ENCODE assay signal across 1 cellular context in the genomic region with DNA sequence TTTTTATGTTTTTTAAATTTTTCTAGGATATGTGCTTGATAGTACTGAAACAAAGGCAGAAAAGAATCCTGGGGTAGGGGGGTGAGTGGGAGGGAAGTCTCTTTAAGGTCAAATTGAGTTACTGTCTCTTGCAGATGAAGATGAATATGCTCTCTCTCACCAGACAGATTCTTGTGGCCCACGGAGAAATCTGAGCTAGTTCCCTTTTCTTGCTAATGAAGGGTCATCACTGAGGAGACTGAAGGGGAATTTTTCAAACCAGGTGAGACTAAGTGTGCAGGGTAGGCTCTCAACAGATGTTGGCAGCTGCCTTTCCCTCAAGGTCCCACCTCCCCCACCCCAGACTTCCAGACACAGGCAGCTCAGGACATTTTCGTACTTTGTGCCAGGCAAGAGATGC.
TF ChIP-seq lines count a peak whose summit lies in the region.

No MANE protein-coding gene starts in this region.

TF ChIP-seq in GM12878, 131 proteins besides CTCF, POLR2A, EP300 and RAD21 (continued from another document and continues in another):
- TF ChIP-seq, protein P1, sequence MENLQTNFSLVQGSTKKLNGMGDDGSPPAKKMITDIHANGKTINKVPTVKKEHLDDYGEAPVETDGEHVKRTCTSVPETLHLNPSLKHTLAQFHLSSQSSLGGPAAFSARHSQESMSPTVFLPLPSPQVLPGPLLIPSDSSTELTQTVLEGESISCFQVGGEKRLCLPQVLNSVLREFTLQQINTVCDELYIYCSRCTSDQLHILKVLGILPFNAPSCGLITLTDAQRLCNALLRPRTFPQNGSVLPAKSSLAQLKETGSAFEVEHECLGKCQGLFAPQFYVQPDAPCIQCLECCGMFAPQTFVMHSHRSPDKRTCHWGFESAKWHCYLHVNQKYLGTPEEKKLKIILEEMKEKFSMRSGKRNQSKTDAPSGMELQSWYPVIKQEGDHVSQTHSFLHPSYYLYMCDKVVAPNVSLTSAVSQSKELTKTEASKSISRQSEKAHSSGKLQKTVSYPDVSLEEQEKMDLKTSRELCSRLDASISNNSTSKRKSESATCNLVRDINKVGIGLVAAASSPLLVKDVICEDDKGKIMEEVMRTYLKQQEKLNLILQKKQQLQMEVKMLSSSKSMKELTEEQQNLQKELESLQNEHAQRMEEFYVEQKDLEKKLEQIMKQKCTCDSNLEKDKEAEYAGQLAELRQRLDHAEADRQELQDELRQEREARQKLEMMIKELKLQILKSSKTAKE (IDR thresholded peaks at IDR 0.05; ENCODE audit: low read depth, poor library complexity, severe bottlenecking), result peak; percentile 73
- TF ChIP-seq ETV6 (conservative IDR thresholded peaks at IDR 0.05 in 1 of 2, IDR thresholded peaks at IDR 0.05 in 1 of 2; ENCODE audit: borderline replicate concordance in 1 of 2, low read depth in 1 of 2) (no peak), YBX1 (IDR thresholded peaks at IDR 0.05) (no peak), TCF12 (IDR thresholded peaks at IDR 0.05; ENCODE audit: low read depth, low read length) (peak; percentile 98), ZNF24 (IDR thresholded peaks at IDR 0.05) (no peak), GABPA (IDR thresholded peaks at IDR 0.05; ENCODE audit: low read depth) (no peak), CEBPB (IDR thresholded peaks at IDR 0.05; ENCODE audit: borderline replicate concordance in 1 of 2, low read depth in 2 of 2, low read length in 2 of 2) (no peak), BRCA1 (IDR thresholded peaks at IDR 0.05; ENCODE audit: low read depth, low read length) (no peak), HCFC1 (IDR thresholded peaks at IDR 0.05; ENCODE audit: low read length) (no peak), NFXL1 (IDR thresholded peaks at IDR 0.05; ENCODE audit: borderline replicate concordance) (no peak), TAF1 (IDR thresholded peaks at IDR 0.05; ENCODE audit: borderline replicate concordance, low read depth, low read length) (no peak), HDAC6 (IDR thresholded peaks at IDR 0.05; ENCODE audit: unreplicated experiment) (no peak), HDGF (IDR thresholded peaks at IDR 0.05) (no peak), ZNF217 (IDR thresholded peaks at IDR 0.05) (no peak), NFYA (IDR thresholded peaks at IDR 0.05; ENCODE audit: borderline replicate concordance, low read depth, low read length) (no peak), TCF3 (IDR thresholded peaks at IDR 0.05; ENCODE audit: borderline replicate concordance, insufficient read depth, low read depth, low read length) (peak; percentile 95), JUND (IDR thresholded peaks at IDR 0.05; ENCODE audit: low read depth, low read length) (no peak), WRNIP1 (IDR thresholded peaks at IDR 0.05; ENCODE audit: borderline replicate concordance, low read depth, low read length) (no peak), TCF7 (IDR thresholded peaks at IDR 0.05; ENCODE audit: borderline replicate concordance) (no peak), SMC3 (IDR thresholded peaks at IDR 0.05; ENCODE audit: borderline replicate concordance, low read length) (no peak; the same call in 1 of the 2 replicates), FOS (IDR thresholded peaks at IDR 0.05; ENCODE audit: borderline replicate concordance, extremely low read depth, insufficient read length) (no peak), ZZZ3 (IDR thresholded peaks at IDR 0.05; ENCODE audit: control insufficient read depth, insufficient read length, low read depth) (no peak), RELA (IDR thresholded peaks at IDR 0.05; ENCODE audit: borderline replicate concordance, partially characterized antibody) (peak; percentile 65), CHD2 (IDR thresholded peaks at IDR 0.05; ENCODE audit: borderline replicate concordance, low read depth, low read length) (peak; percentile 30; the same call in 1 of the 2 replicates), CREM (IDR thresholded peaks at IDR 0.05; ENCODE audit: low read depth) (0 out of 2 replicates have a peak, but pooled peaks have one; percentile 33), RAD51 (IDR thresholded peaks at IDR 0.05) (no peak; the same call in 1 of the 2 replicates), FOXK2 (IDR thresholded peaks at IDR 0.05) (no peak), LARP7 (IDR thresholded peaks at IDR 0.05) (no peak), CBX3 (IDR thresholded peaks at IDR 0.05; ENCODE audit: borderline replicate concordance, low read depth) (no peak), MEF2A (IDR thresholded peaks at IDR 0.05; ENCODE audit: insufficient read depth, low read depth, low read length) (no peak), RB1 (IDR thresholded peaks at IDR 0.05; ENCODE audit: borderline replicate concordance) (no peak), BCL11A (IDR thresholded peaks at IDR 0.05; ENCODE audit: low read depth, low read length) (peak; percentile 87)
- TF ChIP-seq, protein P2, sequence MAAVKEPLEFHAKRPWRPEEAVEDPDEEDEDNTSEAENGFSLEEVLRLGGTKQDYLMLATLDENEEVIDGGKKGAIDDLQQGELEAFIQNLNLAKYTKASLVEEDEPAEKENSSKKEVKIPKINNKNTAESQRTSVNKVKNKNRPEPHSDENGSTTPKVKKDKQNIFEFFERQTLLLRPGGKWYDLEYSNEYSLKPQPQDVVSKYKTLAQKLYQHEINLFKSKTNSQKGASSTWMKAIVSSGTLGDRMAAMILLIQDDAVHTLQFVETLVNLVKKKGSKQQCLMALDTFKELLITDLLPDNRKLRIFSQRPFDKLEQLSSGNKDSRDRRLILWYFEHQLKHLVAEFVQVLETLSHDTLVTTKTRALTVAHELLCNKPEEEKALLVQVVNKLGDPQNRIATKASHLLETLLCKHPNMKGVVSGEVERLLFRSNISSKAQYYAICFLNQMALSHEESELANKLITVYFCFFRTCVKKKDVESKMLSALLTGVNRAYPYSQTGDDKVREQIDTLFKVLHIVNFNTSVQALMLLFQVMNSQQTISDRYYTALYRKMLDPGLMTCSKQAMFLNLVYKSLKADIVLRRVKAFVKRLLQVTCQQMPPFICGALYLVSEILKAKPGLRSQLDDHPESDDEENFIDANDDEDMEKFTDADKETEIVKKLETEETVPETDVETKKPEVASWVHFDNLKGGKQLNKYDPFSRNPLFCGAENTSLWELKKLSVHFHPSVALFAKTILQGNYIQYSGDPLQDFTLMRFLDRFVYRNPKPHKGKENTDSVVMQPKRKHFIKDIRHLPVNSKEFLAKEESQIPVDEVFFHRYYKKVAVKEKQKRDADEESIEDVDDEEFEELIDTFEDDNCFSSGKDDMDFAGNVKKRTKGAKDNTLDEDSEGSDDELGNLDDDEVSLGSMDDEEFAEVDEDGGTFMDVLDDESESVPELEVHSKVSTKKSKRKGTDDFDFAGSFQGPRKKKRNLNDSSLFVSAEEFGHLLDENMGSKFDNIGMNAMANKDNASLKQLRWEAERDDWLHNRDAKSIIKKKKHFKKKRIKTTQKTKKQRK (IDR thresholded peaks at IDR 0.05; ENCODE audit: low read depth, low read length), result no peak
- TF ChIP-seq, protein P3, sequence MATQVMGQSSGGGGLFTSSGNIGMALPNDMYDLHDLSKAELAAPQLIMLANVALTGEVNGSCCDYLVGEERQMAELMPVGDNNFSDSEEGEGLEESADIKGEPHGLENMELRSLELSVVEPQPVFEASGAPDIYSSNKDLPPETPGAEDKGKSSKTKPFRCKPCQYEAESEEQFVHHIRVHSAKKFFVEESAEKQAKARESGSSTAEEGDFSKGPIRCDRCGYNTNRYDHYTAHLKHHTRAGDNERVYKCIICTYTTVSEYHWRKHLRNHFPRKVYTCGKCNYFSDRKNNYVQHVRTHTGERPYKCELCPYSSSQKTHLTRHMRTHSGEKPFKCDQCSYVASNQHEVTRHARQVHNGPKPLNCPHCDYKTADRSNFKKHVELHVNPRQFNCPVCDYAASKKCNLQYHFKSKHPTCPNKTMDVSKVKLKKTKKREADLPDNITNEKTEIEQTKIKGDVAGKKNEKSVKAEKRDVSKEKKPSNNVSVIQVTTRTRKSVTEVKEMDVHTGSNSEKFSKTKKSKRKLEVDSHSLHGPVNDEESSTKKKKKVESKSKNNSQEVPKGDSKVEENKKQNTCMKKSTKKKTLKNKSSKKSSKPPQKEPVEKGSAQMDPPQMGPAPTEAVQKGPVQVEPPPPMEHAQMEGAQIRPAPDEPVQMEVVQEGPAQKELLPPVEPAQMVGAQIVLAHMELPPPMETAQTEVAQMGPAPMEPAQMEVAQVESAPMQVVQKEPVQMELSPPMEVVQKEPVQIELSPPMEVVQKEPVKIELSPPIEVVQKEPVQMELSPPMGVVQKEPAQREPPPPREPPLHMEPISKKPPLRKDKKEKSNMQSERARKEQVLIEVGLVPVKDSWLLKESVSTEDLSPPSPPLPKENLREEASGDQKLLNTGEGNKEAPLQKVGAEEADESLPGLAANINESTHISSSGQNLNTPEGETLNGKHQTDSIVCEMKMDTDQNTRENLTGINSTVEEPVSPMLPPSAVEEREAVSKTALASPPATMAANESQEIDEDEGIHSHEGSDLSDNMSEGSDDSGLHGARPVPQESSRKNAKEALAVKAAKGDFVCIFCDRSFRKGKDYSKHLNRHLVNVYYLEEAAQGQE (IDR thresholded peaks at IDR 0.05; ENCODE audit: low read depth, low read length), result no peak
- TF ChIP-seq, protein P4, sequence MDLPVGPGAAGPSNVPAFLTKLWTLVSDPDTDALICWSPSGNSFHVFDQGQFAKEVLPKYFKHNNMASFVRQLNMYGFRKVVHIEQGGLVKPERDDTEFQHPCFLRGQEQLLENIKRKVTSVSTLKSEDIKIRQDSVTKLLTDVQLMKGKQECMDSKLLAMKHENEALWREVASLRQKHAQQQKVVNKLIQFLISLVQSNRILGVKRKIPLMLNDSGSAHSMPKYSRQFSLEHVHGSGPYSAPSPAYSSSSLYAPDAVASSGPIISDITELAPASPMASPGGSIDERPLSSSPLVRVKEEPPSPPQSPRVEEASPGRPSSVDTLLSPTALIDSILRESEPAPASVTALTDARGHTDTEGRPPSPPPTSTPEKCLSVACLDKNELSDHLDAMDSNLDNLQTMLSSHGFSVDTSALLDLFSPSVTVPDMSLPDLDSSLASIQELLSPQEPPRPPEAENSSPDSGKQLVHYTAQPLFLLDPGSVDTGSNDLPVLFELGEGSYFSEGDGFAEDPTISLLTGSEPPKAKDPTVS (IDR thresholded peaks at IDR 0.05; ENCODE audit: low read depth, low read length), result no peak
- TF ChIP-seq, protein P5, sequence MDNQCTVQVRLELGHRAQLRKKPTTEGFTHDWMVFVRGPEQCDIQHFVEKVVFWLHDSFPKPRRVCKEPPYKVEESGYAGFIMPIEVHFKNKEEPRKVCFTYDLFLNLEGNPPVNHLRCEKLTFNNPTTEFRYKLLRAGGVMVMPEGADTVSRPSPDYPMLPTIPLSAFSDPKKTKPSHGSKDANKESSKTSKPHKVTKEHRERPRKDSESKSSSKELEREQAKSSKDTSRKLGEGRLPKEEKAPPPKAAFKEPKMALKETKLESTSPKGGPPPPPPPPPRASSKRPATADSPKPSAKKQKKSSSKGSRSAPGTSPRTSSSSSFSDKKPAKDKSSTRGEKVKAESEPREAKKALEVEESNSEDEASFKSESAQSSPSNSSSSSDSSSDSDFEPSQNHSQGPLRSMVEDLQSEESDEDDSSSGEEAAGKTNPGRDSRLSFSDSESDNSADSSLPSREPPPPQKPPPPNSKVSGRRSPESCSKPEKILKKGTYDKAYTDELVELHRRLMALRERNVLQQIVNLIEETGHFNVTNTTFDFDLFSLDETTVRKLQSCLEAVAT (IDR thresholded peaks at IDR 0.05), result no peak
- TF ChIP-seq, protein P6, sequence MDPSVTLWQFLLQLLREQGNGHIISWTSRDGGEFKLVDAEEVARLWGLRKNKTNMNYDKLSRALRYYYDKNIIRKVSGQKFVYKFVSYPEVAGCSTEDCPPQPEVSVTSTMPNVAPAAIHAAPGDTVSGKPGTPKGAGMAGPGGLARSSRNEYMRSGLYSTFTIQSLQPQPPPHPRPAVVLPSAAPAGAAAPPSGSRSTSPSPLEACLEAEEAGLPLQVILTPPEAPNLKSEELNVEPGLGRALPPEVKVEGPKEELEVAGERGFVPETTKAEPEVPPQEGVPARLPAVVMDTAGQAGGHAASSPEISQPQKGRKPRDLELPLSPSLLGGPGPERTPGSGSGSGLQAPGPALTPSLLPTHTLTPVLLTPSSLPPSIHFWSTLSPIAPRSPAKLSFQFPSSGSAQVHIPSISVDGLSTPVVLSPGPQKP (IDR thresholded peaks at IDR 0.05; ENCODE audit: low read depth, low read length), result no peak
- TF ChIP-seq, protein P7, sequence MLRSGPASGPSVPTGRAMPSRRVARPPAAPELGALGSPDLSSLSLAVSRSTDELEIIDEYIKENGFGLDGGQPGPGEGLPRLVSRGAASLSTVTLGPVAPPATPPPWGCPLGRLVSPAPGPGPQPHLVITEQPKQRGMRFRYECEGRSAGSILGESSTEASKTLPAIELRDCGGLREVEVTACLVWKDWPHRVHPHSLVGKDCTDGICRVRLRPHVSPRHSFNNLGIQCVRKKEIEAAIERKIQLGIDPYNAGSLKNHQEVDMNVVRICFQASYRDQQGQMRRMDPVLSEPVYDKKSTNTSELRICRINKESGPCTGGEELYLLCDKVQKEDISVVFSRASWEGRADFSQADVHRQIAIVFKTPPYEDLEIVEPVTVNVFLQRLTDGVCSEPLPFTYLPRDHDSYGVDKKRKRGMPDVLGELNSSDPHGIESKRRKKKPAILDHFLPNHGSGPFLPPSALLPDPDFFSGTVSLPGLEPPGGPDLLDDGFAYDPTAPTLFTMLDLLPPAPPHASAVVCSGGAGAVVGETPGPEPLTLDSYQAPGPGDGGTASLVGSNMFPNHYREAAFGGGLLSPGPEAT (IDR thresholded peaks at IDR 0.05; ENCODE audit: low read depth), result peak; percentile 77
- TF ChIP-seq, protein P8, sequence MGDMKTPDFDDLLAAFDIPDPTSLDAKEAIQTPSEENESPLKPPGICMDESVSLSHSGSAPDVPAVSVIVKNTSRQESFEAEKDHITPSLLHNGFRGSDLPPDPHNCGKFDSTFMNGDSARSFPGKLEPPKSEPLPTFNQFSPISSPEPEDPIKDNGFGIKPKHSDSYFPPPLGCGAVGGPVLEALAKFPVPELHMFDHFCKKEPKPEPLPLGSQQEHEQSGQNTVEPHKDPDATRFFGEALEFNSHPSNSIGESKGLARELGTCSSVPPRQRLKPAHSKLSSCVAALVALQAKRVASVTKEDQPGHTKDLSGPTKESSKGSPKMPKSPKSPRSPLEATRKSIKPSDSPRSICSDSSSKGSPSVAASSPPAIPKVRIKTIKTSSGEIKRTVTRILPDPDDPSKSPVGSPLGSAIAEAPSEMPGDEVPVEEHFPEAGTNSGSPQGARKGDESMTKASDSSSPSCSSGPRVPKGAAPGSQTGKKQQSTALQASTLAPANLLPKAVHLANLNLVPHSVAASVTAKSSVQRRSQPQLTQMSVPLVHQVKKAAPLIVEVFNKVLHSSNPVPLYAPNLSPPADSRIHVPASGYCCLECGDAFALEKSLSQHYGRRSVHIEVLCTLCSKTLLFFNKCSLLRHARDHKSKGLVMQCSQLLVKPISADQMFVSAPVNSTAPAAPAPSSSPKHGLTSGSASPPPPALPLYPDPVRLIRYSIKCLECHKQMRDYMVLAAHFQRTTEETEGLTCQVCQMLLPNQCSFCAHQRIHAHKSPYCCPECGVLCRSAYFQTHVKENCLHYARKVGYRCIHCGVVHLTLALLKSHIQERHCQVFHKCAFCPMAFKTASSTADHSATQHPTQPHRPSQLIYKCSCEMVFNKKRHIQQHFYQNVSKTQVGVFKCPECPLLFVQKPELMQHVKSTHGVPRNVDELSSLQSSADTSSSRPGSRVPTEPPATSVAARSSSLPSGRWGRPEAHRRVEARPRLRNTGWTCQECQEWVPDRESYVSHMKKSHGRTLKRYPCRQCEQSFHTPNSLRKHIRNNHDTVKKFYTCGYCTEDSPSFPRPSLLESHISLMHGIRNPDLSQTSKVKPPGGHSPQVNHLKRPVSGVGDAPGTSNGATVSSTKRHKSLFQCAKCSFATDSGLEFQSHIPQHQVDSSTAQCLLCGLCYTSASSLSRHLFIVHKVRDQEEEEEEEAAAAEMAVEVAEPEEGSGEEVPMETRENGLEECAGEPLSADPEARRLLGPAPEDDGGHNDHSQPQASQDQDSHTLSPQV (IDR thresholded peaks at IDR 0.05), result no peak
